In genomic region chr9:134592018-134592818, GRCh38 we compare ENCODE assay signal across 9 cellular contexts. TPM values are rescaled to one million over a fixed set of nuclear protein-coding genes. Genes with fewer than 3 reads are reported as not detected.
DNase-seq lines count a peak whose midpoint lies in the region; ATAC-seq, FAIRE-seq and TF ChIP-seq lines count a peak whose summit lies in the region.
"Had no signal": no experiment of that assay in that cellular context is flagged by ENCODE, and none has a peak within 500 bp of the region (broad histone marks: within the 10 kb centered on the region; RNA-seq: fewer than 3 reads in every experiment).

No MANE protein-coding gene starts in this region.

- no peaks in the 10 kb centered on the region for H4K20me1 ChIP-seq in HepG2 (ENCODE audit: insufficient read depth, low read length)

- TF ChIP-seq POLR2A in HepG2 (IDR thresholded peaks at IDR 0.05; ENCODE audit: insufficient read depth in 1 of 2, low read depth in 2 of 2, low read length in 2 of 2) (no peak), tibial nerve (IDR thresholded peaks at IDR 0.05) (no peak)

- DNase-seq in brain pericyte (ENCODE audit: low read depth, low spot score) (peak; percentile 85), HepG2 (ENCODE audit: low spot score) (peak; percentile 14), tibial nerve (ENCODE audit: low spot score in 2 of 2) (peak; percentile 61 to 70), foreskin melanocyte (no peak)
- DNase-seq in stimulated activated CD4-positive, alpha-beta T cell treated with anti-CD3 and anti-CD28 coated beads, Interleukin-4, amount 100 ng/mL, for 4 hours = no peak
- DNase-seq: activated CD8-positive, alpha-beta T cell treated with anti-CD3 and anti-CD28 coated beads for 36 hours had no signal

- H3K4me1 ChIP-seq in HUES6 (ENCODE audit: control insufficient read depth, insufficient read depth, low read length) (peaks cover 14% of the 10 kb centered on the region; the same call in 1 of the 2 replicates), HepG2 (ENCODE audit: insufficient read depth, low read length) (peaks cover 35% of the 10 kb centered on the region), tibial nerve (peaks cover 0 to 33% (median 23%) of the 10 kb centered on the region in 4 donors)

- no peaks in the 10 kb centered on the region for H3K27me3 ChIP-seq in HUES6 (ENCODE audit: control insufficient read depth, insufficient read depth, low read length)
- H3K27me3 ChIP-seq in HepG2 (ENCODE audit: control insufficient read depth in 1 of 2, insufficient read depth in 2 of 2, low read length in 2 of 2) = peaks cover 0 to 3% of the 10 kb centered on the region in 2 experiments; a peak in 1 of 5 replicates
- no peaks in the 10 kb centered on the region for H3K27me3 ChIP-seq in tibial nerve

- WGBS in HepG2 (ENCODE audit: low lambda C conversion rate) = 69% methylated on average over 19 of the region's 34 CpGs
- WGBS in tibial nerve, 2 donors = 31 to 39% methylated on average over 31 to 34 of the region's 34 CpGs

- ATAC-seq in HepG2 (peak; percentile 86), HG02759 (IDR thresholded peaks at IDR 0.05; ENCODE audit: unreplicated experiment) (no peak)
- ATAC-seq: activated CD8-positive, alpha-beta T cell treated with anti-CD3 and anti-CD28 coated beads for 36 hours had no signal

- TF ChIP-seq EP300 in HepG2 (IDR thresholded peaks at IDR 0.05; ENCODE audit: low read depth in 2 of 2, low read length in 2 of 2) (no peak), HepG2 (CRISPR knock-in tag; IDR thresholded peaks at IDR 0.05; ENCODE audit: borderline replicate concordance) (no peak), tibial nerve (IDR thresholded peaks at IDR 0.05) (peak in 1 of 2 donors; percentile 49)

- H3K9ac ChIP-seq in HUES6 (ENCODE audit: low read length) = peak overlapping the region; percentile 20
- no peak overlapping the region for H3K9ac ChIP-seq in HepG2 (ENCODE audit: insufficient read depth, low read depth, low read length)

- H3K4me2 ChIP-seq in HepG2 (ENCODE audit: low read depth, low read length) = peak overlapping the region; percentile 67

- TF ChIP-seq CTCF in HepG2 (CRISPR knock-in tag; IDR thresholded peaks at IDR 0.05) (no peak), tibial nerve (IDR thresholded peaks at IDR 0.05) (no peak)

- peak overlapping the region; percentile 74; the same call in 1 of the 2 replicates for H3K27ac ChIP-seq in HUES6 (ENCODE audit: low read depth, low read length)
- H3K27ac ChIP-seq in HepG2 (ENCODE audit: extremely low read length, insufficient read depth, low read length) = no peak overlapping the region
- peak overlapping the region; percentile 65 to 89 (median 78) for H3K27ac ChIP-seq in tibial nerve

- BruUV-seq in HepG2 (replicated peaks; lab: Mats Ljungman, UMichigan) = no TSS peak

- no peak for TF ChIP-seq RAD21 in HepG2 (CRISPR knock-in tag; IDR thresholded peaks at IDR 0.05)

- POLR2A ChIA-PET in HepG2 (lab: Yijun Ruan, JAX) = no interaction called here

- H3K4me3 ChIP-seq in HUES6 (ENCODE audit: low read depth, low read length) (no peak overlapping the region), HepG2 (replicated peaks in 1 of 3; ENCODE audit: insufficient read depth in 1 of 3, low read depth in 2 of 3, low read length in 3 of 3) (peak overlapping the region in 2 of 3 experiments; percentile 19 to 60; a peak in 2 of 6 replicates), tibial nerve (no peak overlapping the region)
- H3K4me3 ChIP-seq: lung had no signal

- no peaks in the 10 kb centered on the region for H3K36me3 ChIP-seq in HUES6 (ENCODE audit: control insufficient read depth, insufficient read depth, low read length)
- H3K36me3 ChIP-seq in HepG2 (replicated peaks in 1 of 2; ENCODE audit: control insufficient read depth in 1 of 2, insufficient read depth in 2 of 2, low read length in 2 of 2) = no peaks in the 10 kb centered on the region
- H3K36me3 ChIP-seq in tibial nerve = no peaks in the 10 kb centered on the region

- intact Hi-C loops in HepG2 (cut with micrococcal nuclease; ENCODE audit: unreplicated experiment) = no loop called here

- no peak overlapping the region for H2AFZ ChIP-seq in HepG2 (ENCODE audit: low read length)

- H3K9me3 ChIP-seq in HUES6 (ENCODE audit: control insufficient read depth, insufficient read depth, low read depth, low read length) (no peaks in the 10 kb centered on the region), HepG2 (ENCODE audit: low read length) (no peaks in the 10 kb centered on the region), tibial nerve (no peaks in the 10 kb centered on the region)

- CTCF ChIA-PET in HepG2 (lab: Yijun Ruan, JAX; ENCODE audit: low intra/inter-chr PET ratio, low total read pairs) = no interaction called here

- H3K79me2 ChIP-seq in HepG2 (ENCODE audit: insufficient read depth, low read length) = no peaks in the 10 kb centered on the region

- in situ Hi-C loops in HepG2 (cut with HindIII; ENCODE audit: extremely low pct_ligation_motif_present, low pct_unique_long_range_greater_than_20kb) = no loop called here

- FAIRE-seq in HepG2 (lab: Jason Lieb, UNC) = no peak

TF ChIP-seq in HepG2, 621 proteins besides CTCF, POLR2A, EP300 and RAD21 (continues in another document):
- TF ChIP-seq ASH2L (IDR thresholded peaks at IDR 0.05; ENCODE audit: insufficient read length, low read depth, low read length) = no peak
- no peak for TF ChIP-seq TERF1 (CRISPR knock-in tag; IDR thresholded peaks at IDR 0.05)
- peak; percentile 37; the same call in 1 of the 2 replicates for TF ChIP-seq ZNF430 (CRISPR knock-in tag; IDR thresholded peaks at IDR 0.05)
- no peak for TF ChIP-seq NFKB2 (CRISPR knock-in tag; IDR thresholded peaks at IDR 0.05; ENCODE audit: borderline replicate concordance)
- TF ChIP-seq ZNF652 (CRISPR knock-in tag; IDR thresholded peaks at IDR 0.05; ENCODE audit: borderline replicate concordance, low read depth) = no peak
- no peak for TF ChIP-seq TOPORS (CRISPR knock-in tag; IDR thresholded peaks at IDR 0.05)
- TF ChIP-seq SMYD3 (CRISPR knock-in tag; IDR thresholded peaks at IDR 0.05) = no peak

RNA-seq across cellular contexts. Expression of gene COL5A1, which starts 49.4 kb away (rescaled TPM):
- total RNA-seq in HepG2 (2016; rRNA removed; fragmentation: Illumina TruSeq; extraction: Trizol) (not detected in 2 replicates), tibial nerve (10 to 100 TPM; 51.9 to 78.3 (median 62.4) TPM)
- total RNA-seq in HepG2 (2016; cell fraction: cytosol; rRNA removed; fragmentation: Illumina TruSeq; extraction: Trizol; ENCODE audit: low read depth) = not detected in 2 replicates
- not detected in 2 replicates for total RNA-seq in HepG2 (2016; cell fraction: insoluble cytoplasmic fraction; rRNA removed; fragmentation: Illumina TruSeq; extraction: Trizol)
- not detected in 2 replicates for total RNA-seq in HepG2 (2016; cell fraction: membrane; rRNA removed; fragmentation: Illumina TruSeq; extraction: Trizol)
- total RNA-seq in HepG2 (2016; cell fraction: nucleus; rRNA removed; fragmentation: Illumina TruSeq; extraction: Trizol) = not detected in 2 replicates
- under 0.01 TPM in 1 of 2 replicates, not detected in the other for polyA plus RNA-seq in HepG2 (2011; rRNA removed)
- under 0.01 TPM in 1 of 2 replicates, not detected in the other for polyA plus RNA-seq in HepG2 (2011; cell fraction: cytosol; rRNA removed)
- 0.07 and 0.08 TPM in 2 replicates for polyA plus RNA-seq in HepG2 (2011; cell fraction: nucleus; rRNA removed)
- polyA plus RNA-seq in HepG2 (2012) = not detected in 2 replicates
- not detected in 2 replicates for polyA plus RNA-seq in HepG2 (2016; cell fraction: cytosol; fragmentation: Illumina TruSeq; extraction: Trizol; ENCODE audit: low read depth)
- polyA plus RNA-seq in HepG2 (2016; cell fraction: insoluble cytoplasmic fraction; fragmentation: Illumina TruSeq; extraction: Trizol; ENCODE audit: low read depth) = not detected in 2 replicates
- not detected in 2 replicates for polyA plus RNA-seq in HepG2 (2016; cell fraction: membrane; fragmentation: Illumina TruSeq; extraction: Trizol; ENCODE audit: low read depth)
- 0.19 TPM in 1 of 2 replicates, not detected in the other for polyA plus RNA-seq in HepG2 (2016; cell fraction: nucleus; fragmentation: Illumina TruSeq; extraction: Trizol; ENCODE audit: insufficient read depth, low read depth)
- polyA minus RNA-seq in HepG2 (2011; rRNA and poly(A)+ RNA removed; ENCODE audit: low replicate concordance) = 0.04 and 20.3 TPM in 2 replicates
- 0.20 TPM in 1 of 2 replicates, not detected in the other for polyA minus RNA-seq in HepG2 (2011; cell fraction: cytosol; rRNA and poly(A)+ RNA removed)
- polyA minus RNA-seq in HepG2 (2011; cell fraction: nucleus; rRNA and poly(A)+ RNA removed) = not detected in 2 replicates

Comparison
In these comparisons a context has a peak if more than half of its experiments do, and no peak if none do; other contexts are left out.
1. H3K4me3 ChIP-seq: peak in HepG2 (2 of 3); none in HUES6 (single experiment) and tibial nerve (0 of 4).
2. DNase-seq: peak in brain pericyte (single experiment), HepG2 (single experiment) and tibial nerve (2 of 2); none in foreskin melanocyte (single experiment) and stimulated activated CD4-positive, alpha-beta T cell treated with anti-CD3 and anti-CD28 coated beads, Interleukin-4, amount 100 ng/mL, for 4 hours (0 of 2).
3. RNA of gene COL5A1, which starts 49.4 kb away (total RNA-seq): 51.9 to 78.3 TPM in tibial nerve; not detected in HepG2; every median in the first group is over 10 times any median in the second.